9 cellular contexts compared by ENCODE assay signal in the genomic region with DNA sequence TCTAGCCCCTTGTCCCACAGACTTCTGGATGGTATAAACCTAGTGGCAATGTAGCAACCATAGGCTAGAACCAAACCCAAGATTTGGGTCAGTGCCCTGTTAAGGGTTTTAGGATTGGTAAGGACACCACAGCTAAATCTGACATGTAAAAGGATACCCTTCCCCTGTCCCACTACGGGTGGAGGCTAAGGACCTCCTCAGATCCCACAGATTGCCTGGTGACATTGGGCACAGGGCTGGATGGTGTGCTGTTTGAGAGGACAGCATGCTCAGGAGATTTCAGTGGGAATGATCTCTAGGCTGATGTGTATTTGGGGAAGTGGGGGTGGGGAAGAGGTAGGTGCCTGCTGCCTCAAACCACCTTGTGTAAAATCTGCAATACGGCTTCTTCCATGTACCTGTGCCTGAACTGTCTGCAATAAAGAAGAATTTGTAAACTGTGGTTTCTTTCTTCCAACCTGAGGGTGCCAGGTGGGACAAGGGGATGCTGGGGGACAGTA. TPM values are rescaled to one million over a fixed set of nuclear protein-coding genes. Genes with fewer than 3 reads are reported as not detected.
DNase-seq lines count a peak whose midpoint lies in the region; ATAC-seq and TF ChIP-seq lines count a peak whose summit lies in the region.
"Had no signal": no experiment of that assay in that cellular context is flagged by ENCODE, and none has a peak within 500 bp of the region (broad histone marks: within the 10 kb centered on the region; RNA-seq: fewer than 3 reads in every experiment).

No MANE protein-coding gene starts in this region.

- H3K4me3 ChIP-seq in heart left ventricle (peak overlapping the region in 9 of 12 donors; percentile 67 to 99 (median 89)), adipocyte (ENCODE audit: low read length) (peak overlapping the region; percentile 95), mesenchymal stem cell (ENCODE audit: insufficient read depth in 1 of 2, low read depth in 1 of 2, low read length in 2 of 2) (peak overlapping the region in 1 of 2 experiments; percentile 98), transverse colon (peak overlapping the region in 3 of 4 donors; percentile 75 to 88 (median 86))

- H4K8ac ChIP-seq in mesenchymal stem cell (ENCODE audit: low read length), result peak overlapping the region; percentile 91

- H3K9me3 ChIP-seq in heart left ventricle (no peaks in the 10 kb centered on the region), adipocyte (ENCODE audit: control insufficient read depth, low read length) (no peaks in the 10 kb centered on the region), mesenchymal stem cell (ENCODE audit: control insufficient read depth, low read length) (no peaks in the 10 kb centered on the region), transverse colon (no peaks in the 10 kb centered on the region)

- H3K79me1 ChIP-seq in mesenchymal stem cell (replicated peaks; ENCODE audit: low read length, poor library complexity, severe bottlenecking), result peaks cover 35% of the 10 kb centered on the region

- peak overlapping the region; percentile 37 to 90 (median 81) for H3K27ac ChIP-seq in heart left ventricle
- H3K27ac ChIP-seq in mesenchymal stem cell (ENCODE audit: low read length, poor library complexity, severe bottlenecking), result peak overlapping the region; percentile 56
- H3K27ac ChIP-seq in transverse colon, result peak overlapping the region; percentile 85 to 90 (median 88)

- H2AFZ ChIP-seq in mesenchymal stem cell (ENCODE audit: low read depth, low read length), result no peak overlapping the region

- no peak overlapping the region for H2BK15ac ChIP-seq in mesenchymal stem cell (ENCODE audit: low read depth, poor library complexity, severe bottlenecking)

- H3K4me1 ChIP-seq in heart left ventricle, result peaks cover 6 to 38% (median 28%) of the 10 kb centered on the region in 12 donors
- H3K4me1 ChIP-seq in adipocyte (ENCODE audit: control insufficient read depth, insufficient read depth, low read length), result peaks cover 21% of the 10 kb centered on the region
- peaks cover 16% of the 10 kb centered on the region for H3K4me1 ChIP-seq in mesenchymal stem cell (ENCODE audit: control insufficient read depth, insufficient read depth, low read depth, low read length)
- peaks cover 17 to 27% (median 21%) of the 10 kb centered on the region in 4 donors for H3K4me1 ChIP-seq in transverse colon

- peak overlapping the region in 1 of 2 experiments; percentile 17 for H3K18ac ChIP-seq in mesenchymal stem cell (ENCODE audit: low read depth in 1 of 2, low read length in 2 of 2)

- no peak overlapping the region for H3K23ac ChIP-seq in mesenchymal stem cell (ENCODE audit: low read length in 2 of 2)

- intact Hi-C loops in heart left ventricle (cut with DNase I) (loop anchor here in 2 of 10 donors (5.0 kb wide), 1 partner anchor 40 kb away; no protein-coding TSS in a partner anchor), left cardiac atrium (cut with DNase I) (loop anchor here in 1 of 2 donors (2.0 kb wide), 1 partner anchor 27 kb away; no protein-coding TSS in a partner anchor), transverse colon (cut with DNase I; ENCODE audit: low total_unique reads) (no loop called here), posterior cingulate gyrus (cut with DNase I) (no loop called here)

- H3K4me2 ChIP-seq in mesenchymal stem cell (ENCODE audit: low read length, poor library complexity, severe bottlenecking), result no peak overlapping the region

- H3K27me3 ChIP-seq in heart left ventricle, result no peaks in the 10 kb centered on the region
- H3K27me3 ChIP-seq in adipocyte (replicated peaks; ENCODE audit: control insufficient read depth, insufficient read depth, low read length), result no peaks in the 10 kb centered on the region
- no peaks in the 10 kb centered on the region for H3K27me3 ChIP-seq in mesenchymal stem cell (ENCODE audit: control insufficient read depth in 1 of 2, insufficient read depth in 1 of 2, low read length in 2 of 2)
- H3K27me3 ChIP-seq in transverse colon, result no peaks in the 10 kb centered on the region

- H3K9ac ChIP-seq in adipocyte (ENCODE audit: low read length), result peak overlapping the region; percentile 95
- peak overlapping the region; percentile 98 for H3K9ac ChIP-seq in mesenchymal stem cell (ENCODE audit: low read length)

- no peak overlapping the region for H3K4ac ChIP-seq in mesenchymal stem cell (ENCODE audit: low read depth in 1 of 2, low read length in 2 of 2)

- no peak for TF ChIP-seq POLR2A in heart left ventricle (IDR thresholded peaks at IDR 0.05)
- no peak for TF ChIP-seq POLR2A in transverse colon (IDR thresholded peaks at IDR 0.05)

- H3K36me3 ChIP-seq in heart left ventricle (peaks cover 0 to 63% (median 57%) of the 10 kb centered on the region in 9 donors), adipocyte (ENCODE audit: control insufficient read depth, insufficient read depth, low read length, severe bottlenecking) (peaks cover 48% of the 10 kb centered on the region), mesenchymal stem cell (ENCODE audit: control insufficient read depth in 1 of 2, insufficient read depth in 2 of 2, low read depth in 1 of 2, low read length in 2 of 2) (peaks cover 60 to 63% of the 10 kb centered on the region in 2 experiments), transverse colon (peaks cover 0 to 15% (median 3%) of the 10 kb centered on the region in 4 donors)

- H2BK120ac ChIP-seq in mesenchymal stem cell (ENCODE audit: low read depth, low read length), result no peak overlapping the region

- TF ChIP-seq CTCF in heart left ventricle (IDR thresholded peaks at IDR 0.05) (no peak), transverse colon (IDR thresholded peaks at IDR 0.05) (no peak)

- no peak overlapping the region for H4K91ac ChIP-seq in mesenchymal stem cell (ENCODE audit: low read length)

- no peak overlapping the region for H2AK5ac ChIP-seq in mesenchymal stem cell (ENCODE audit: low read length, severe bottlenecking)

- DNase-seq in heart left ventricle, result no peak
- no peak for DNase-seq in left cardiac atrium
- DNase-seq in adipocyte (ENCODE audit: low read depth), result no peak
- DNase-seq in mesenchymal stem cell, result no peak
- DNase-seq in transverse colon, result no peak
- no peak for DNase-seq in cerebellar cortex (ENCODE audit: low spot score)
- DNase-seq in posterior cingulate gyrus, result no peak
- no peak for DNase-seq in T1000 (lab: John Stamatoyannopoulos, UW)
- DNase-seq: DMS79 treated with DMSO at 0.1 percent for 48 hours had no signal

- H3K14ac ChIP-seq in mesenchymal stem cell (ENCODE audit: low read length in 2 of 2), result no peak overlapping the region

- no peak overlapping the region for H2BK5ac ChIP-seq in mesenchymal stem cell (ENCODE audit: low read depth, low read length, poor library complexity, severe bottlenecking)

- 64 to 77% (median 75%) methylated on average over 2 of the region's 2 CpGs for WGBS in heart left ventricle, 4 donors
- WGBS in mesenchymal stem cell, result 89% methylated on average over 2 of the region's 2 CpGs
- WGBS in transverse colon (ENCODE audit: low coverage in 1 of 2), 2 donors, result 63% methylated on average over 2 of the region's 2 CpGs; no CpG with 5 or more reads in 1 of the 2 donors

- in situ Hi-C loops in transverse colon (cut with MboI; ENCODE audit: low pct_ligation_motif_present in 1 of 4, low pct_unique_long_range_greater_than_20kb in 1 of 4, low sequenced_read_pairs in 3 of 4), result no loop called here

- H2BK12ac ChIP-seq in mesenchymal stem cell (ENCODE audit: low read length in 2 of 2), result no peak overlapping the region

- TF ChIP-seq EP300 in transverse colon (IDR thresholded peaks at IDR 0.05; ENCODE audit: low read depth), result no peak

- ATAC-seq in heart left ventricle, result no peak
- no peak for ATAC-seq in left cardiac atrium

RNA-seq across cellular contexts. Expression of gene EDC4, which starts 0.7 kb away (rescaled TPM):
- total RNA-seq in heart left ventricle (10 to 100 TPM; 26.2 to 42.5 (median 32.5) TPM), left cardiac atrium (10 to 100 TPM; 23.3 to 31.5 TPM), transverse colon (100 to 1,000 TPM in 2 of 4 donors, 10 to 100 TPM in 2; 76.4 to 162 (median 105) TPM)
- polyA plus RNA-seq in heart left ventricle, result 10 to 100 TPM; 27.8 to 31.1 TPM
- 30.6 TPM for polyA plus RNA-seq in mesenchymal stem cell (2013, experiment 1 of 2)
- 27.9 TPM for polyA plus RNA-seq in mesenchymal stem cell (2013, experiment 2 of 2)

RNA-seq across cellular contexts. Expression of gene NRN1L, which starts 12.5 kb away (rescaled TPM):
- total RNA-seq in heart left ventricle (1 to 10 TPM in 4 of 9 donors, under 1 TPM in 2, not detected in 3; 0.78 to 5.8 (median 1.7) TPM), left cardiac atrium (under 1 TPM in 1 of 2 donors, not detected in 1; 0.50 TPM), transverse colon (1 to 10 TPM in 1 of 4 donors, not detected in 3; 2.5 TPM)
- 1 to 10 TPM; 1.7 to 1.8 TPM for polyA plus RNA-seq in heart left ventricle
- 0.30 TPM for polyA plus RNA-seq in mesenchymal stem cell (2013, experiment 1 of 2)
- polyA plus RNA-seq in mesenchymal stem cell (2013, experiment 2 of 2), result 0.37 TPM

RNA-seq across cellular contexts. Expression of gene PSKH1, which starts 20.9 kb away (rescaled TPM):
- total RNA-seq in heart left ventricle (10 to 100 TPM; 17.1 to 31.3 (median 21.6) TPM), left cardiac atrium (10 to 100 TPM; 21.0 to 27.3 TPM), transverse colon (100 to 1,000 TPM in 1 of 4 donors, 10 to 100 TPM in 3; 24.1 to 132 (median 56.2) TPM)
- 10 to 100 TPM; 16.3 to 36.9 TPM for polyA plus RNA-seq in heart left ventricle
- 17.8 TPM for polyA plus RNA-seq in mesenchymal stem cell (2013, experiment 1 of 2)
- 21.8 TPM for polyA plus RNA-seq in mesenchymal stem cell (2013, experiment 2 of 2)

RNA-seq across cellular contexts. Expression of gene CENPT, which starts 24.7 kb away (rescaled TPM):
- total RNA-seq in heart left ventricle, result 10 to 100 TPM; 14.4 to 31.2 (median 20.1) TPM
- polyA plus RNA-seq in heart left ventricle, result 10 to 100 TPM; 25.7 to 28.0 TPM
- total RNA-seq in left cardiac atrium, result 10 to 100 TPM; 22.1 to 22.2 TPM
- 25.8 TPM for polyA plus RNA-seq in mesenchymal stem cell (2013, experiment 1 of 2)
- 23.6 TPM for polyA plus RNA-seq in mesenchymal stem cell (2013, experiment 2 of 2)
- 100 to 1,000 TPM in 2 of 4 donors, 10 to 100 TPM in 2; 58.2 to 248 (median 100) TPM for total RNA-seq in transverse colon

RNA-seq across cellular contexts. Expression of gene NUTF2, which starts 25.4 kb away (rescaled TPM):
- total RNA-seq in heart left ventricle (100 to 1,000 TPM in 2 of 9 donors, 10 to 100 TPM in 7; 66.5 to 145 (median 90.9) TPM), left cardiac atrium (10 to 100 TPM; 59.8 to 73.9 TPM), transverse colon (100 to 1,000 TPM in 1 of 4 donors, 10 to 100 TPM in 3; 75.2 to 131 (median 89.0) TPM)
- polyA plus RNA-seq in heart left ventricle, result 100 to 1,000 TPM; 179 to 191 TPM
- 230 TPM for polyA plus RNA-seq in mesenchymal stem cell (2013, experiment 1 of 2)
- polyA plus RNA-seq in mesenchymal stem cell (2013, experiment 2 of 2), result 226 TPM
